1 cellular context compared by ENCODE assay signal in the genomic region with DNA sequence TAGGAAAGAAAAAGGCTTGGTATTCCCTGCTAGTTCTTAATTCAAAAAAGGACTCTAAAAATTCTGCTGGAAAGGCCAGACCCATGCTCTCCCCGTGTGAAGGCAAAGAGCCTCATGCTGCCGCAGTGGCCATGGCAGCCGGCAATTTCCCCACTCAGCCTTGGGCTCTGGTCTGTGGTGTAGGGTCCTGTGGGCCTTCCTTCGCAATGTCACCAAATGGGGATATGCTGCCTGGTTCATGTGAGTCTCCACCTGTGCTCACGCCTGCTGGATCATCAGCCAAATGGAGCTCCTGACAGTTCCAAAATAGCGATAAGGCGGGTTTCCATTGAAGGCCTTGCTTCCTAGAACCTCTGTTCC.
A peak's percentile ranks its signal among the peaks of the same experiment; 100 is the strongest.
TF ChIP-seq lines count a peak whose summit lies in the region.

No MANE protein-coding gene starts in this region.

TF ChIP-seq in HepG2, 621 proteins besides CTCF, POLR2A, EP300 and RAD21 (continued from another document):
- no peak for TF ChIP-seq ZNF10 (CRISPR knock-in tag; IDR thresholded peaks at IDR 0.05; ENCODE audit: borderline replicate concordance, low read depth)
- 0 out of 2 replicates have a peak, but pooled peaks have one; percentile 37 for TF ChIP-seq ZNF468 (CRISPR knock-in tag; IDR thresholded peaks at IDR 0.05)
